ENCODE assay signal across 20 cellular contexts in genomic region chr1:32186491-32186890, GRCh38. TPM values are rescaled to one million over a fixed set of nuclear protein-coding genes. Genes with fewer than 3 reads are reported as not detected.
DNase-seq lines count a peak whose midpoint lies in the region; ATAC-seq and TF ChIP-seq lines count a peak whose summit lies in the region.
"Had no signal": no experiment of that assay in that cellular context is flagged by ENCODE, and none has a peak within 500 bp of the region (broad histone marks: within the 10 kb centered on the region; RNA-seq: fewer than 3 reads in every experiment).

No MANE protein-coding gene starts in this region.

- CTCF ChIA-PET in WTC11 (lab: Charles Lee), result no interaction called here

- H3K4me3 Mint-ChIP-seq in T-helper 1 cell treated with Interleukin-12 subunit alpha and Interleukin-12 subunit beta and Interleukin-4 antibody, amounts not matched to agents 30 μg/mL and 1 μg/mL, for 36 hours, result peak overlapping the region; percentile 47
- H3K4me3 Mint-ChIP-seq in WTC11 (no peak overlapping the region), endothelial cell (ENCODE audit: unreplicated experiment) (peak overlapping the region; percentile 6)
- H3K4me3 Mint-ChIP-seq: central memory CD8-positive, alpha-beta T cell had no signal

- no peak for ATAC-seq in GM18505 (IDR thresholded peaks at IDR 0.05; ENCODE audit: unreplicated experiment)
- no peak for ATAC-seq in WTC11
- no peak for ATAC-seq in lower lobe of right lung
- no peak for ATAC-seq in HG03342 (IDR thresholded peaks at IDR 0.05; ENCODE audit: unreplicated experiment)
- ATAC-seq: left lung had no signal

- DNase-seq in T-helper 1 cell (no peak), WTC11 (ENCODE audit: low spot score) (no peak), endothelial cell (ENCODE audit: low spot score) (no peak), lower lobe of right lung (no peak), cerebellar nuclear complex (lab: John Stamatoyannopoulos, UW) (no peak)
- DNase-seq: adrenal gland, DMS 273 treated with DMSO at 0.1 percent for 48 hours, left lung, NCI-H1930, NCI-H510A treated with DMSO at 0.1 percent for 48 hours, small intestine, trophoblast cell had no signal

- no peaks in the 10 kb centered on the region for H3K9me3 ChIP-seq in lower lobe of right lung
- H3K9me3 ChIP-seq: adrenal gland, BLaER1, HAP-1, left lung had no signal

- TF ChIP-seq CTCF in WTC11 (IDR thresholded peaks at IDR 0.05) (no peak), endothelial cell (IDR thresholded peaks at IDR 0.05; ENCODE audit: unreplicated experiment) (no peak), lower lobe of right lung (IDR thresholded peaks at IDR 0.05) (no peak)

- intact Hi-C loops in lower lobe of right lung (cut with DNase I), result no loop called here

- H3K27me3 Mint-ChIP-seq in T-helper 1 cell treated with Interleukin-12 subunit alpha and Interleukin-12 subunit beta and Interleukin-4 antibody, amounts not matched to agents 30 μg/mL and 1 μg/mL, for 36 hours (ENCODE audit: low read depth), result no peaks in the 10 kb centered on the region
- no peaks in the 10 kb centered on the region for H3K27me3 Mint-ChIP-seq in WTC11 (ENCODE audit: low read depth)
- H3K27me3 Mint-ChIP-seq in endothelial cell (ENCODE audit: unreplicated experiment), result peaks cover 8% of the 10 kb centered on the region
- H3K27me3 Mint-ChIP-seq: central memory CD8-positive, alpha-beta T cell had no signal

- POLR2A ChIA-PET in WTC11 (lab: Charles Lee), result no interaction called here

- H3K36me3 ChIP-seq in lower lobe of right lung, result peaks cover 100% of the 10 kb centered on the region

- peaks cover 52% of the 10 kb centered on the region for H3K36me3 Mint-ChIP-seq in T-helper 1 cell treated with Interleukin-12 subunit alpha and Interleukin-12 subunit beta and Interleukin-4 antibody, amounts not matched to agents 30 μg/mL and 1 μg/mL, for 36 hours (ENCODE audit: low read depth)
- H3K36me3 Mint-ChIP-seq in WTC11 (peaks cover 75% of the 10 kb centered on the region), endothelial cell (ENCODE audit: low read depth, unreplicated experiment) (peaks cover 58% of the 10 kb centered on the region)

- H3K9me3 Mint-ChIP-seq in T-helper 1 cell treated with Interleukin-12 subunit alpha and Interleukin-12 subunit beta and Interleukin-4 antibody, amounts not matched to agents 30 μg/mL and 1 μg/mL, for 36 hours, result no peaks in the 10 kb centered on the region
- H3K9me3 Mint-ChIP-seq in WTC11, result no peaks in the 10 kb centered on the region
- H3K9me3 Mint-ChIP-seq in endothelial cell (ENCODE audit: unreplicated experiment), result no peaks in the 10 kb centered on the region
- H3K9me3 Mint-ChIP-seq: central memory CD8-positive, alpha-beta T cell had no signal

- H3K27me3 ChIP-seq in lower lobe of right lung (ENCODE audit: low read depth), result no peaks in the 10 kb centered on the region
- H3K27me3 ChIP-seq: adrenal gland, BLaER1, left lung had no signal

- TF ChIP-seq POLR2A in GM18505 (IDR thresholded peaks at IDR 0.05; ENCODE audit: borderline replicate concordance, extremely low read depth, insufficient read depth, insufficient read length), result peak; percentile 31

- peak overlapping the region; percentile 83 for H3K27ac Mint-ChIP-seq in T-helper 1 cell treated with Interleukin-12 subunit alpha and Interleukin-12 subunit beta and Interleukin-4 antibody, amounts not matched to agents 30 μg/mL and 1 μg/mL, for 36 hours
- peak overlapping the region; percentile 64; the same call in 1 of the 2 replicates for H3K27ac Mint-ChIP-seq in WTC11
- H3K27ac Mint-ChIP-seq in endothelial cell (ENCODE audit: unreplicated experiment), result peak overlapping the region; percentile 33

- H3K4me1 Mint-ChIP-seq in T-helper 1 cell treated with Interleukin-12 subunit alpha and Interleukin-12 subunit beta and Interleukin-4 antibody, amounts not matched to agents 30 μg/mL and 1 μg/mL, for 36 hours (ENCODE audit: low read depth), result peaks cover 35% of the 10 kb centered on the region
- H3K4me1 Mint-ChIP-seq in WTC11 (peaks cover 2% of the 10 kb centered on the region), endothelial cell (ENCODE audit: unreplicated experiment) (peaks cover 20% of the 10 kb centered on the region)

- no peak overlapping the region for H3K4me3 ChIP-seq in lower lobe of right lung
- H3K4me3 ChIP-seq: adrenal gland, BLaER1, HAP-1, left lung had no signal

- H3K27ac ChIP-seq in lower lobe of right lung, result no peak overlapping the region
- H3K27ac ChIP-seq: 22Rv1, adrenal gland, left lung had no signal

- peaks cover 36% of the 10 kb centered on the region for H3K4me1 ChIP-seq in lower lobe of right lung

TF ChIP-seq in WTC11, 78 proteins besides CTCF, POLR2A, EP300 and RAD21:
- TF ChIP-seq CREB1 (CRISPR knock-in tag; IDR thresholded peaks at IDR 0.05) (no peak), GABPB1 (CRISPR knock-in tag; IDR thresholded peaks at IDR 0.05) (no peak)

RNA-seq across cellular contexts. Expression of gene TXLNA, which starts 7.0 kb away (rescaled TPM):
- 46.3 to 49.8 TPM (median 47.2 TPM) in 3 replicates for total RNA-seq in WTC11 (2021)
- 65.3 TPM for total RNA-seq in endothelial cell (ENCODE audit: unreplicated experiment)
- 45.1 TPM for total RNA-seq in lower lobe of right lung

RNA-seq across cellular contexts. Expression of gene CCDC28B, which starts 13.9 kb away (rescaled TPM):
- total RNA-seq in WTC11 (2021) (29.0 to 34.4 TPM (median 29.9 TPM) in 3 replicates), endothelial cell (ENCODE audit: unreplicated experiment) (22.9 TPM), lower lobe of right lung (3.3 TPM)

RNA-seq across cellular contexts. Expression of gene IQCC, which starts 19.0 kb away (rescaled TPM):
- total RNA-seq in WTC11 (2021) (4.6 to 5.2 TPM (median 4.8 TPM) in 3 replicates), endothelial cell (ENCODE audit: unreplicated experiment) (1.9 TPM), lower lobe of right lung (2.0 TPM)

RNA-seq across cellular contexts. Expression of gene DCDC2B, which starts 22.4 kb away (rescaled TPM):
- total RNA-seq in WTC11 (2021), result not detected in 3 replicates
- total RNA-seq in endothelial cell (ENCODE audit: unreplicated experiment), result not detected
- total RNA-seq in lower lobe of right lung, result 3.2 TPM
- total RNA-seq: adrenal gland, SK-MEL-5 had no signal

RNA-seq across cellular contexts. Expression of gene TMEM234, which starts 35.7 kb away (rescaled TPM):
- total RNA-seq in WTC11 (2021) (10.3 to 11.9 TPM (median 11.4 TPM) in 3 replicates), endothelial cell (ENCODE audit: unreplicated experiment) (23.2 TPM), lower lobe of right lung (24.5 TPM)

Comparison
In these comparisons a context has a peak if more than half of its experiments do, and no peak if none do; other contexts are left out.
1. H3K27ac Mint-ChIP-seq: peak in every context shown above with its lines; median percentile 83 in T-helper 1 cell treated with Interleukin-12 subunit alpha and Interleukin-12 subunit beta and Interleukin-4 antibody, amounts not matched to agents 30 μg/mL and 1 μg/mL, for 36 hours; 64 in WTC11; 33 in endothelial cell.